In the genomic region with DNA sequence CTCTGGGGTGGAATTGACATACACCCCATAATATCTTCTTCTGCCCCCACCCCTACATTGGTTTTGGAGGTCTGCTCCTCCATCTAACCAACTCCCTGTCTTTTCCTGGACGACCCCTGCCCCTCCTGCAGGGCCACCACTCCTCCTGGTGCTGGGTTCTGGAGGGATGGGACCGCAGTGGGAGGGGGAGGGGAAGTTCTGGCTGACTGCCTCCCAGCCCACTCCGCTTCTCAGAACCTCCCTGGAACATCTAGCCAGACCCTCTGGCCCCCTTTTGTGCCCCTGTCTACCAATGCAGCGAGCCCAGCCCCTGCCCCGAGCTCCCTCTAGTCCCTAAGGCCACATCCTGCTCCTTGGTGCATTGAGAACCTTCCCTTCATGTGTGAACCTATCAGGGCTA, we compare ENCODE assay signal across 11 cellular contexts. TPM values are rescaled to one million over a fixed set of nuclear protein-coding genes. Genes with fewer than 3 reads are reported as not detected.
DNase-seq lines count a peak whose midpoint lies in the region; ATAC-seq and TF ChIP-seq lines count a peak whose summit lies in the region.
"Had no signal": no experiment of that assay in that cellular context is flagged by ENCODE, and none has a peak within 500 bp of the region (broad histone marks: within the 10 kb centered on the region; RNA-seq: fewer than 3 reads in every experiment).

No MANE protein-coding gene starts in this region.

- H3K27me3 Mint-ChIP-seq in CD8-positive, alpha-beta T cell (ENCODE audit: low read depth): peaks cover 33% of the 10 kb centered on the region
- peaks cover 60% of the 10 kb centered on the region for H3K27me3 Mint-ChIP-seq in neural crest cell (ENCODE audit: low read depth)

- H3K9me3 ChIP-seq in CD8-positive, alpha-beta T cell (ENCODE audit: low read length): no peaks in the 10 kb centered on the region
- H3K9me3 ChIP-seq in SK-N-MC (ENCODE audit: low read depth, low read length): no peaks in the 10 kb centered on the region
- H3K9me3 ChIP-seq in endocrine pancreas (ENCODE audit: control insufficient read depth, low read length): no peaks in the 10 kb centered on the region

- no peak for TF ChIP-seq CTCF in CD8-positive, alpha-beta T cell (IDR thresholded peaks at IDR 0.05)
- TF ChIP-seq CTCF in neural crest cell (conservative IDR thresholded peaks at IDR 0.05): no peak

- H3K9ac ChIP-seq in SK-N-MC (ENCODE audit: insufficient read length): no peak overlapping the region
- H3K9ac ChIP-seq in endocrine pancreas (ENCODE audit: control insufficient read depth, insufficient read depth, low read length): peak overlapping the region; percentile 65

- no peak for DNase-seq in CD8-positive, alpha-beta T cell
- DNase-seq in SK-N-MC (ENCODE audit: low read depth, low spot score) (no peak), neural crest cell (ENCODE audit: low read depth, low spot score) (no peak)
- DNase-seq in stimulated activated CD4-positive, alpha-beta T cell treated with anti-CD3 and anti-CD28 coated beads, Interleukin-12 subunit alpha, Interleukin-12 subunit beta, amount 100 ng/mL, for 4 hours: no peak
- DNase-seq: activated CD4-positive, alpha-beta memory T cell treated with anti-CD3 and anti-CD28 coated beads, Interleukin-2, amount 10 ng/mL, durations not matched to agents 7 days and 5 days; left ventricle myocardium superior; NCI-H2107 had no signal

- intact Hi-C loops in CD8-positive, alpha-beta T cell (cut with DNase I, micrococcal nuclease): loop anchor here in 1 of 2 experiments (2.0 kb wide), 1 partner anchor 353 kb away; no protein-coding TSS in a partner anchor

- H3K4me3 Mint-ChIP-seq in CD8-positive, alpha-beta T cell: peak overlapping the region; percentile 72
- peak overlapping the region; percentile 78 for H3K4me3 Mint-ChIP-seq in neural crest cell

- no peaks in the 10 kb centered on the region for H3K36me3 ChIP-seq in CD8-positive, alpha-beta T cell (ENCODE audit: insufficient read depth, low read length)
- H3K36me3 ChIP-seq in SK-N-MC (ENCODE audit: insufficient read depth, low read length): no peaks in the 10 kb centered on the region
- H3K36me3 ChIP-seq in endocrine pancreas (ENCODE audit: control insufficient read depth, insufficient read depth, low read length): no peaks in the 10 kb centered on the region

- H3K36me3 Mint-ChIP-seq in CD8-positive, alpha-beta T cell: no peaks in the 10 kb centered on the region
- H3K36me3 Mint-ChIP-seq in neural crest cell (ENCODE audit: low read depth): no peaks in the 10 kb centered on the region

- peaks cover 16% of the 10 kb centered on the region for H3K4me1 ChIP-seq in CD8-positive, alpha-beta T cell (ENCODE audit: insufficient read depth, low read length)
- no peaks in the 10 kb centered on the region for H3K4me1 ChIP-seq in endocrine pancreas (ENCODE audit: control insufficient read depth, insufficient read depth, low read length)

- H3K27ac ChIP-seq in CD8-positive, alpha-beta T cell (ENCODE audit: low read depth, low read length): no peak overlapping the region
- no peak overlapping the region for H3K27ac ChIP-seq in SK-N-MC

- no peak for ATAC-seq in CD8-positive, alpha-beta T cell
- ATAC-seq in GM21390 (IDR thresholded peaks at IDR 0.05; ENCODE audit: unreplicated experiment): no peak
- ATAC-seq in HG02763 (IDR thresholded peaks at IDR 0.05; ENCODE audit: unreplicated experiment): no peak
- no peak for ATAC-seq in GM19023 (IDR thresholded peaks at IDR 0.05; ENCODE audit: unreplicated experiment)
- ATAC-seq: left ventricle myocardium superior had no signal

- H3K4me3 ChIP-seq in CD8-positive, alpha-beta T cell (ENCODE audit: low read depth, low read length): no peak overlapping the region
- H3K4me3 ChIP-seq in SK-N-MC (peak overlapping the region; percentile 86), endocrine pancreas (ENCODE audit: control insufficient read depth, insufficient read depth, low read length) (no peak overlapping the region)

- POLR2A ChIA-PET in CD8-positive, alpha-beta T cell (lab: Charles Lee): no interaction called here

- CTCF ChIA-PET in CD8-positive, alpha-beta T cell (lab: Charles Lee): interaction anchor here (1.1 to 1.3 kb wide), 3 partner anchors 24 to 355 kb away, joined by 3 read pairs; no protein-coding TSS in a partner anchor

- H3K4me1 Mint-ChIP-seq in CD8-positive, alpha-beta T cell (ENCODE audit: low read depth): peaks cover 15% of the 10 kb centered on the region
- H3K4me1 Mint-ChIP-seq in neural crest cell: peaks cover 26% of the 10 kb centered on the region

- H3K27me3 ChIP-seq in CD8-positive, alpha-beta T cell (ENCODE audit: insufficient read depth, low read length): peaks cover 3% of the 10 kb centered on the region
- H3K27me3 ChIP-seq in endocrine pancreas (ENCODE audit: control insufficient read depth, insufficient read depth, low read length): no peaks in the 10 kb centered on the region

- no peaks in the 10 kb centered on the region for H3K9me3 Mint-ChIP-seq in CD8-positive, alpha-beta T cell
- no peaks in the 10 kb centered on the region for H3K9me3 Mint-ChIP-seq in neural crest cell
- H3K9me3 Mint-ChIP-seq: activated CD4-positive, alpha-beta memory T cell treated with anti-CD3 and anti-CD28 coated beads, Interleukin-2, amount 10 ng/mL, durations not matched to agents 7 days and 5 days had no signal

- no peak overlapping the region for H3K27ac Mint-ChIP-seq in CD8-positive, alpha-beta T cell
- no peak overlapping the region for H3K27ac Mint-ChIP-seq in neural crest cell (ENCODE audit: unreplicated experiment)
- H3K27ac Mint-ChIP-seq: activated CD4-positive, alpha-beta memory T cell treated with anti-CD3 and anti-CD28 coated beads, Interleukin-2, amount 10 ng/mL, durations not matched to agents 7 days and 5 days had no signal

RNA-seq across cellular contexts. Expression of a gene that starts 1.2 kb away (rescaled TPM):
- under 1 TPM; 0.62 to 0.67 TPM for total RNA-seq in CD8-positive, alpha-beta T cell
- 3.5 and 3.9 TPM in 2 replicates for total RNA-seq in neural crest cell

RNA-seq across cellular contexts. Expression of a gene that starts 38.7 kb away (rescaled TPM):
- 10 to 100 TPM; 48.1 to 53.9 TPM for total RNA-seq in CD8-positive, alpha-beta T cell
- total RNA-seq in neural crest cell: 162 and 174 TPM in 2 replicates

RNA-seq across cellular contexts. Expression of a gene that starts 39.0 kb away (rescaled TPM):
- 10 to 100 TPM; 12.9 to 15.2 TPM for total RNA-seq in CD8-positive, alpha-beta T cell
- 99.6 TPM in 2 replicates for total RNA-seq in neural crest cell
